1 cellular context compared by ENCODE assay signal in genomic region chr5:135194573-135195266, GRCh38.
TF ChIP-seq lines count a peak whose summit lies in the region.

No MANE protein-coding gene starts in this region.

TF ChIP-seq in SK-N-SH treated with all-trans-retinoic acid at 6 μM for 48 hours, 23 proteins besides CTCF, POLR2A, EP300 and RAD21 (continued from another document):
- TF ChIP-seq RARB (CRISPR knock-in tag; IDR thresholded peaks at IDR 0.05), result no peak
